Comparison of ENCODE assay signal across 8 cellular contexts in genomic region chr6:137155830-137156229, GRCh38. TPM values are rescaled to one million over a fixed set of nuclear protein-coding genes. Genes with fewer than 3 reads are reported as not detected.
DNase-seq lines count a peak whose midpoint lies in the region; ATAC-seq and TF ChIP-seq lines count a peak whose summit lies in the region.

No MANE protein-coding gene starts in this region.

- peak; percentile 57 for DNase-seq in CD14-positive monocyte (ENCODE audit: low spot score)
- DNase-seq in SKM-1 (lab: John Stamatoyannopoulos, UW; ENCODE audit: unreplicated experiment): peak; percentile 87
- DNase-seq in fibroblast of gingiva (ENCODE audit: low read depth): peak; percentile 20
- no peak for DNase-seq in HT-29 (ENCODE audit: low spot score)
- DNase-seq in DMS114 treated with DMSO at 0.1 percent for 48 hours (lab: John Stamatoyannopoulos, UW; ENCODE audit: unreplicated experiment): no peak
- no peak for DNase-seq in 8988T
- DNase-seq in HUDEP-2 (lab: John Stamatoyannopoulos, UW; ENCODE audit: unreplicated experiment in 76 of 76): no peak

- peaks cover 0 to 3% (median 0%) of the 10 kb centered on the region in 7 donors for H3K9me3 Mint-ChIP-seq in CD14-positive monocyte

- peak overlapping the region in 1 of 2 donors; percentile 73 for H3K4me3 Mint-ChIP-seq in CD14-positive monocyte

- H3K27me3 Mint-ChIP-seq in CD14-positive monocyte (ENCODE audit: low read depth in 3 of 3): peaks cover 2 to 4% (median 4%) of the 10 kb centered on the region in 3 donors

- H3K36me3 Mint-ChIP-seq in CD14-positive monocyte: peaks cover 1 to 3% of the 10 kb centered on the region in 2 donors

- peak overlapping the region; percentile 86 to 94 (median 91) for H3K27ac Mint-ChIP-seq in CD14-positive monocyte

- no peak for TF ChIP-seq CTCF in CD14-positive monocyte (IDR thresholded peaks at IDR 0.05)

- peak; percentile 61 for ATAC-seq in GM21723 (IDR thresholded peaks at IDR 0.05; ENCODE audit: unreplicated experiment)

- intact Hi-C loops in CD14-positive monocyte (cut with micrococcal nuclease): loop anchor here (5.0 to 10.0 kb wide), 4 partner anchors 49 to 159 kb away; partner anchors contain the start of gene IFNGR1 (in 1 of the 2)

- H3K4me1 Mint-ChIP-seq in CD14-positive monocyte: peaks cover 46% of the 10 kb centered on the region

RNA-seq across cellular contexts. Expression of gene IL22RA2, which starts 17.6 kb away (rescaled TPM):
- not detected for polyA plus RNA-seq in CD14-positive monocyte
- not detected in 2 replicates for total RNA-seq in HT-29 (2014; rRNA removed; shearing (Covaris generic))

Comparison
In these comparisons a context has a peak if more than half of its experiments do, and no peak if none do; other contexts are left out.
1. DNase-seq: peak in CD14-positive monocyte (single experiment), SKM-1 (single experiment) and fibroblast of gingiva (single experiment); none in HT-29 (single experiment), DMS114 treated with DMSO at 0.1 percent for 48 hours (single experiment), 8988T (single experiment) and HUDEP-2 (0 of 76).